8 cellular contexts compared by ENCODE assay signal in genomic region chr6:7112741-7113313, GRCh38. TPM values are rescaled to one million over a fixed set of nuclear protein-coding genes. Genes with fewer than 3 reads are reported as not detected.
A peak's percentile ranks its signal among the peaks of the same experiment; 100 is the strongest.
DNase-seq lines count a peak whose midpoint lies in the region; ATAC-seq and TF ChIP-seq lines count a peak whose summit lies in the region.

No MANE protein-coding gene starts in this region.

- no peak for TF ChIP-seq CTCF in esophagus squamous epithelium (IDR thresholded peaks at IDR 0.05)

- peak; percentile 56 for ATAC-seq in activated CD4-positive, alpha-beta T cell treated with anti-CD3 and anti-CD28 coated beads for 36 hours

- H3K9ac ChIP-seq in HUES48 (ENCODE audit: low read depth, low read length) (no peak overlapping the region), skeletal muscle satellite cell (ENCODE audit: low read depth, low read length) (no peak overlapping the region)

- H3K27ac ChIP-seq in HUES48 (ENCODE audit: low read depth, low read length) = no peak overlapping the region
- H3K27ac ChIP-seq in esophagus squamous epithelium = peak overlapping the region; percentile 47 to 99 (median 98)

- H3K4me1 ChIP-seq in HUES48 (ENCODE audit: control insufficient read depth, insufficient read depth, low read length) = peaks cover 53% of the 10 kb centered on the region
- peaks cover 50 to 88% (median 53%) of the 10 kb centered on the region in 3 donors for H3K4me1 ChIP-seq in esophagus squamous epithelium
- peaks cover 49% of the 10 kb centered on the region for H3K4me1 ChIP-seq in skeletal muscle satellite cell (ENCODE audit: control insufficient read depth, insufficient read depth, low read length)

- peaks cover 75% of the 10 kb centered on the region for H3K4me1 Mint-ChIP-seq in activated CD4-positive, alpha-beta T cell treated with anti-CD3 and anti-CD28 coated beads for 36 hours

- peaks cover 34% of the 10 kb centered on the region for H3K27me3 ChIP-seq in HUES48 (ENCODE audit: control insufficient read depth, insufficient read depth, low read length)
- H3K27me3 ChIP-seq in esophagus squamous epithelium = no peaks in the 10 kb centered on the region
- no peaks in the 10 kb centered on the region for H3K27me3 ChIP-seq in skeletal muscle satellite cell (ENCODE audit: control insufficient read depth, insufficient read depth, low read length)

- CTCF ChIA-PET in activated CD4-positive, alpha-beta T cell treated with anti-CD3 and anti-CD28 coated beads for 36 hours (lab: Charles Lee) = interaction anchor here (1.0 to 1.2 kb wide), 3 partner anchors 23 to 105 kb away, joined by 3 to 5 read pairs (median 3); no protein-coding TSS in a partner anchor

- no peaks in the 10 kb centered on the region for H3K27me3 Mint-ChIP-seq in activated CD4-positive, alpha-beta T cell treated with anti-CD3 and anti-CD28 coated beads for 36 hours

- H3K4me3 Mint-ChIP-seq in activated CD4-positive, alpha-beta T cell treated with anti-CD3 and anti-CD28 coated beads for 36 hours = peak overlapping the region; percentile 72

- H3K27ac Mint-ChIP-seq in activated CD4-positive, alpha-beta T cell treated with anti-CD3 and anti-CD28 coated beads for 36 hours = peak overlapping the region; percentile 77

- H3K9me3 Mint-ChIP-seq in activated CD4-positive, alpha-beta T cell treated with anti-CD3 and anti-CD28 coated beads for 36 hours (ENCODE audit: low read depth) = no peaks in the 10 kb centered on the region

- H3K4me2 ChIP-seq in skeletal muscle satellite cell (ENCODE audit: low read length) = peak overlapping the region; percentile 78

- H3K36me3 ChIP-seq in HUES48 (ENCODE audit: control insufficient read depth, insufficient read depth, low read length) = no peaks in the 10 kb centered on the region
- no peaks in the 10 kb centered on the region for H3K36me3 ChIP-seq in esophagus squamous epithelium
- no peaks in the 10 kb centered on the region for H3K36me3 ChIP-seq in skeletal muscle satellite cell (ENCODE audit: insufficient read depth, low read length)

- no peaks in the 10 kb centered on the region for H3K9me3 ChIP-seq in HUES48 (ENCODE audit: control insufficient read depth, insufficient read depth, low read length)
- no peaks in the 10 kb centered on the region for H3K9me3 ChIP-seq in esophagus squamous epithelium
- H3K9me3 ChIP-seq in skeletal muscle satellite cell (replicated peaks; ENCODE audit: low read length) = no peaks in the 10 kb centered on the region

- TF ChIP-seq POLR2A in esophagus squamous epithelium (IDR thresholded peaks at IDR 0.05) = peak in 2 of 4 donors; percentile 24 to 28

- H3K36me3 Mint-ChIP-seq in activated CD4-positive, alpha-beta T cell treated with anti-CD3 and anti-CD28 coated beads for 36 hours (ENCODE audit: low read depth) = peaks cover 4% of the 10 kb centered on the region

- intact Hi-C loops in activated CD4-positive, alpha-beta T cell treated with anti-CD3 and anti-CD28 coated beads for 36 hours (cut with DNase I, micrococcal nuclease) = loop anchor here in 1 of 2 experiments (10.0 kb wide), 1 partner anchor 952 kb away; the partner anchor contains the start of gene BLOC1S5
- intact Hi-C loops in esophagus squamous epithelium (cut with DNase I) = no loop called here

- DNase-seq in GM03348 (ENCODE audit: low spot score) = peak; percentile 15
- DNase-seq in activated CD4-positive, alpha-beta T cell treated with anti-CD3 and anti-CD28 coated beads for 36 hours = peak; percentile 65
- DNase-seq in esophagus squamous epithelium (lab: John Stamatoyannopoulos, UW) = no peak
- no peak for DNase-seq in NCI-H226
- DNase-seq in D341Med (ENCODE audit: low spot score) = no peak
- no peak for DNase-seq in OCI-M2 (lab: John Stamatoyannopoulos, UW; ENCODE audit: unreplicated experiment)

- 30 to 33% methylated on average over 15 of the region's 15 CpGs for WGBS in esophagus squamous epithelium, 2 donors

- POLR2A ChIA-PET in activated CD4-positive, alpha-beta T cell treated with anti-CD3 and anti-CD28 coated beads for 36 hours (lab: Charles Lee) = interaction anchor here (0.6 to 2.0 kb wide), 4 partner anchors 15 to 83 kb away, joined by 4 to 8 read pairs (median 6); no protein-coding TSS in a partner anchor

- H3K4me3 ChIP-seq in HUES48 (ENCODE audit: low read depth, low read length) (peak overlapping the region; percentile 42), esophagus squamous epithelium (peak overlapping the region; percentile 4 to 38 (median 22)), skeletal muscle satellite cell (ENCODE audit: low read length) (peak overlapping the region; percentile 52)

RNA-seq across cellular contexts. Expression of gene RREB1, which starts 5.1 kb away (rescaled TPM):
- total RNA-seq in activated CD4-positive, alpha-beta T cell treated with anti-CD3 and anti-CD28 coated beads for 36 hours = 10 to 100 TPM; 14.7 to 18.1 TPM
- 10 to 100 TPM; 41.7 to 79.6 (median 57.5) TPM for total RNA-seq in esophagus squamous epithelium
- total RNA-seq in skeletal muscle satellite cell (2012; rRNA removed) = 14.2 and 14.7 TPM in 2 replicates

Comparison
In these comparisons a context has a peak if more than half of its experiments do, and no peak if none do; other contexts are left out.
1. DNase-seq: peak in GM03348 (single experiment) and activated CD4-positive, alpha-beta T cell treated with anti-CD3 and anti-CD28 coated beads for 36 hours (single experiment); none in esophagus squamous epithelium (single experiment), NCI-H226 (single experiment), D341Med (single experiment) and OCI-M2 (single experiment).
2. Peak in every context shown above with its lines, with median percentiles within 50 percentile points of each other: H3K4me3 ChIP-seq.